24 cellular contexts compared by ENCODE assay signal in the genomic region with DNA sequence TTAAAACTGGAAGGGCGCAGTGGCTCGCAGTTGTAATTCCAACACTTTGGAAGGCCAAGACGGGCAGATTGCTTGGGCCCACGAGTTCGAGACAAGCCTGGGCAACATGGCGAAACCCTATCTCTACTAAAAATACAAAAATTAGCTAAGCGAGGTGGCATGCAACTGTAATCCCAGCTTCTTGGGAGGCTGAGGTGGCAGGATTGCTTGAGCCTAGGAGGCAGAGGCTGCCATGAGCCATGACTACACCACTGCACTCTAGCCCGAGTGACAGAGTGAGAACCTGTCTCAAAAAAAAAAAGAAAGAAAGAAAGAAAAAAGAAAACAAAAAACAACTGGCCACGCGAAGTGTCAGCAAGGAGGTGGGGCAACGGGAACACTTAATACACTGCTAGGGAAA. TPM values are rescaled to one million over a fixed set of nuclear protein-coding genes. Genes with fewer than 3 reads are reported as not detected.
A peak's percentile ranks its signal among the peaks of the same experiment; 100 is the strongest.
DNase-seq lines count a peak whose midpoint lies in the region; ATAC-seq and TF ChIP-seq lines count a peak whose summit lies in the region.
"Had no signal": no experiment of that assay in that cellular context is flagged by ENCODE, and none has a peak within 500 bp of the region (broad histone marks: within the 10 kb centered on the region; RNA-seq: fewer than 3 reads in every experiment).

No MANE protein-coding gene starts in this region.

- no peaks in the 10 kb centered on the region for H3K27me3 Mint-ChIP-seq in T-helper 1 cell treated with Interleukin-12 subunit alpha and Interleukin-12 subunit beta and Interleukin-4 antibody, amounts not matched to agents 30 μg/mL and 1 μg/mL, for 36 hours (ENCODE audit: low read depth)
- no peaks in the 10 kb centered on the region for H3K27me3 Mint-ChIP-seq in WTC11 (ENCODE audit: low read depth)
- H3K27me3 Mint-ChIP-seq: IgD-negative memory B cell had no signal

- H3K9ac ChIP-seq in smooth muscle cell (ENCODE audit: low read depth): no peak overlapping the region
- H3K9ac ChIP-seq: KMS-11 had no signal

- peaks cover 75% of the 10 kb centered on the region for H4K20me1 ChIP-seq in smooth muscle cell (ENCODE audit: low read depth)

- no peak overlapping the region for H2AFZ ChIP-seq in smooth muscle cell (ENCODE audit: low read depth)

- H3K4me1 ChIP-seq in smooth muscle cell (ENCODE audit: low read depth): peaks cover 8% of the 10 kb centered on the region

- no peak overlapping the region for H3K4me3 Mint-ChIP-seq in T-helper 1 cell treated with Interleukin-12 subunit alpha and Interleukin-12 subunit beta and Interleukin-4 antibody, amounts not matched to agents 30 μg/mL and 1 μg/mL, for 36 hours
- no peak overlapping the region for H3K4me3 Mint-ChIP-seq in WTC11
- H3K4me3 Mint-ChIP-seq: IgD-negative memory B cell had no signal

- DNase-seq in T-helper 1 cell (no peak), WTC11 (ENCODE audit: low spot score) (no peak), epithelial cell of esophagus (ENCODE audit: low read depth) (peak; percentile 62), smooth muscle cell (lab: John Stamatoyannopoulos, UW; ENCODE audit: unreplicated experiment) (no peak), NCI-H774 (lab: John Stamatoyannopoulos, UW) (no peak)
- no peak for DNase-seq in activated effector memory CD4-positive, alpha-beta T cell treated with Interleukin-2 at 50 U/mL for 16 hours
- DNase-seq: 8988T, ACHN, DMS153, DND-41, MM.1S, NCI-H2029, NCI-H226, NCI-H510A treated with DMSO at 0.1 percent for 48 hours, NCI-H748 treated with DMSO at 0.1 percent for 48 hours, PC-3, SJCRH30 had no signal

- H3K79me2 ChIP-seq in smooth muscle cell (ENCODE audit: low read depth): peaks cover 86% of the 10 kb centered on the region

- H3K27ac Mint-ChIP-seq in T-helper 1 cell treated with Interleukin-12 subunit alpha and Interleukin-12 subunit beta and Interleukin-4 antibody, amounts not matched to agents 30 μg/mL and 1 μg/mL, for 36 hours: peak overlapping the region; percentile 49
- H3K27ac Mint-ChIP-seq in WTC11: peak overlapping the region; percentile 60

- POLR2A ChIA-PET in WTC11 (lab: Charles Lee): no interaction called here

- H3K36me3 Mint-ChIP-seq in T-helper 1 cell treated with Interleukin-12 subunit alpha and Interleukin-12 subunit beta and Interleukin-4 antibody, amounts not matched to agents 30 μg/mL and 1 μg/mL, for 36 hours (ENCODE audit: low read depth): peaks cover 37% of the 10 kb centered on the region
- peaks cover 56% of the 10 kb centered on the region for H3K36me3 Mint-ChIP-seq in WTC11

- peak overlapping the region; percentile 0 for H3K27ac ChIP-seq in smooth muscle cell (ENCODE audit: low read depth)
- H3K27ac ChIP-seq: HL-60, KMS-11, SJCRH30 had no signal

- H3K36me3 ChIP-seq in smooth muscle cell (ENCODE audit: low read depth): peaks cover 3% of the 10 kb centered on the region

- H3K27me3 ChIP-seq in smooth muscle cell (ENCODE audit: low read depth): no peaks in the 10 kb centered on the region
- H3K27me3 ChIP-seq: SJCRH30 had no signal

- no peaks in the 10 kb centered on the region for H3F3A ChIP-seq in smooth muscle cell (ENCODE audit: low read depth)

- no peak for ATAC-seq in WTC11
- ATAC-seq in HG03045 (IDR thresholded peaks at IDR 0.05; ENCODE audit: unreplicated experiment): no peak
- ATAC-seq: HCT116, PC-3, Right ventricle myocardium inferior had no signal

- no peaks in the 10 kb centered on the region for H3K9me3 ChIP-seq in smooth muscle cell (replicated peaks; ENCODE audit: low read depth)
- H3K9me3 ChIP-seq: SJCRH30 had no signal

- H3K4me3 ChIP-seq in epithelial cell of esophagus (ENCODE audit: low read length): no peak overlapping the region
- no peak overlapping the region for H3K4me3 ChIP-seq in smooth muscle cell
- H3K4me3 ChIP-seq: SJCRH30 had no signal

- CTCF ChIA-PET in WTC11 (lab: Charles Lee): no interaction called here

- H3K4me1 Mint-ChIP-seq in T-helper 1 cell treated with Interleukin-12 subunit alpha and Interleukin-12 subunit beta and Interleukin-4 antibody, amounts not matched to agents 30 μg/mL and 1 μg/mL, for 36 hours (ENCODE audit: low read depth): peaks cover 37% of the 10 kb centered on the region
- H3K4me1 Mint-ChIP-seq in WTC11: peaks cover 31% of the 10 kb centered on the region

- H3K4me2 ChIP-seq in smooth muscle cell: no peak overlapping the region
- H3K4me2 ChIP-seq: KMS-11 had no signal

- H3K9me3 Mint-ChIP-seq in T-helper 1 cell treated with Interleukin-12 subunit alpha and Interleukin-12 subunit beta and Interleukin-4 antibody, amounts not matched to agents 30 μg/mL and 1 μg/mL, for 36 hours: no peaks in the 10 kb centered on the region
- peaks cover 6% of the 10 kb centered on the region; the same call in 1 of the 2 replicates for H3K9me3 Mint-ChIP-seq in WTC11
- H3K9me3 Mint-ChIP-seq: IgD-negative memory B cell had no signal

- no peak for TF ChIP-seq CTCF in WTC11 (IDR thresholded peaks at IDR 0.05)
- TF ChIP-seq CTCF in epithelial cell of esophagus (IDR thresholded peaks at IDR 0.05; ENCODE audit: insufficient read depth, low read depth, low read length, missing control alignments): no peak
- no peak for TF ChIP-seq CTCF in smooth muscle cell (IDR thresholded peaks at IDR 0.05; ENCODE audit: borderline replicate concordance, insufficient read depth, poor library complexity, severe bottlenecking)

- 87% methylated on average over 11 of the region's 11 CpGs for WGBS in smooth muscle cell (ENCODE audit: low lambda C conversion rate)

TF ChIP-seq in WTC11, 78 proteins besides CTCF, POLR2A, EP300 and RAD21:
- TF ChIP-seq, protein P1, sequence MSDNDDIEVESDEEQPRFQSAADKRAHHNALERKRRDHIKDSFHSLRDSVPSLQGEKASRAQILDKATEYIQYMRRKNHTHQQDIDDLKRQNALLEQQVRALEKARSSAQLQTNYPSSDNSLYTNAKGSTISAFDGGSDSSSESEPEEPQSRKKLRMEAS (CRISPR knock-in tag; IDR thresholded peaks at IDR 0.05): no peak
- TF ChIP-seq EMX1 (CRISPR knock-in tag; IDR thresholded peaks at IDR 0.05): no peak
- TF ChIP-seq, protein P2, sequence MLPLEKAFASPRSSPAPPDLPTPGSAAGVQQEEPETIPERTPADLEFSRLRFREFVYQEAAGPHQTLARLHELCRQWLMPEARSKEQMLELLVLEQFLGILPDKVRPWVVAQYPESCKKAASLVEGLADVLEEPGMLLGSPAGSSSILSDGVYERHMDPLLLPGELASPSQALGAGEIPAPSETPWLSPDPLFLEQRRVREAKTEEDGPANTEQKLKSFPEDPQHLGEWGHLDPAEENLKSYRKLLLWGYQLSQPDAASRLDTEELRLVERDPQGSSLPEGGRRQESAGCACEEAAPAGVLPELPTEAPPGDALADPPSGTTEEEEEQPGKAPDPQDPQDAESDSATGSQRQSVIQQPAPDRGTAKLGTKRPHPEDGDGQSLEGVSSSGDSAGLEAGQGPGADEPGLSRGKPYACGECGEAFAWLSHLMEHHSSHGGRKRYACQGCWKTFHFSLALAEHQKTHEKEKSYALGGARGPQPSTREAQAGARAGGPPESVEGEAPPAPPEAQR (CRISPR knock-in tag; IDR thresholded peaks at IDR 0.05): no peak
- TF ChIP-seq, protein P3, sequence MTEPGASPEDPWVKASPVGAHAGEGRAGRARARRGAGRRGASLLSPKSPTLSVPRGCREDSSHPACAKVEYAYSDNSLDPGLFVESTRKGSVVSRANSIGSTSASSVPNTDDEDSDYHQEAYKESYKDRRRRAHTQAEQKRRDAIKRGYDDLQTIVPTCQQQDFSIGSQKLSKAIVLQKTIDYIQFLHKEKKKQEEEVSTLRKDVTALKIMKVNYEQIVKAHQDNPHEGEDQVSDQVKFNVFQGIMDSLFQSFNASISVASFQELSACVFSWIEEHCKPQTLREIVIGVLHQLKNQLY (CRISPR knock-in tag; IDR thresholded peaks at IDR 0.05): no peak

RNA-seq across cellular contexts. Expression of a gene that starts 6.3 kb away (rescaled TPM):
- total RNA-seq in WTC11 (2021) (109 to 117 TPM (median 113 TPM) in 3 replicates), smooth muscle cell (34.1 and 35.6 TPM in 2 replicates)
- 33.1 and 38.0 TPM in 2 replicates for polyA plus RNA-seq in smooth muscle cell

RNA-seq across cellular contexts. Expression of a gene that starts 22.5 kb away (rescaled TPM):
- total RNA-seq in WTC11 (2021) (81.7 to 86.3 TPM (median 85.4 TPM) in 3 replicates), smooth muscle cell (82.8 and 87.9 TPM in 2 replicates)
- polyA plus RNA-seq in smooth muscle cell: 116 and 124 TPM in 2 replicates
